In genomic region chr6:10403385-10404106, GRCh38 we compare ENCODE assay signal across 1 cellular context.
TF ChIP-seq lines count a peak whose summit lies in the region.

No MANE protein-coding gene starts in this region.

TF ChIP-seq in K562, 482 proteins besides CTCF, POLR2A, EP300 and RAD21 (continued from another document and continues in another):
- TF ChIP-seq, protein P1, sequence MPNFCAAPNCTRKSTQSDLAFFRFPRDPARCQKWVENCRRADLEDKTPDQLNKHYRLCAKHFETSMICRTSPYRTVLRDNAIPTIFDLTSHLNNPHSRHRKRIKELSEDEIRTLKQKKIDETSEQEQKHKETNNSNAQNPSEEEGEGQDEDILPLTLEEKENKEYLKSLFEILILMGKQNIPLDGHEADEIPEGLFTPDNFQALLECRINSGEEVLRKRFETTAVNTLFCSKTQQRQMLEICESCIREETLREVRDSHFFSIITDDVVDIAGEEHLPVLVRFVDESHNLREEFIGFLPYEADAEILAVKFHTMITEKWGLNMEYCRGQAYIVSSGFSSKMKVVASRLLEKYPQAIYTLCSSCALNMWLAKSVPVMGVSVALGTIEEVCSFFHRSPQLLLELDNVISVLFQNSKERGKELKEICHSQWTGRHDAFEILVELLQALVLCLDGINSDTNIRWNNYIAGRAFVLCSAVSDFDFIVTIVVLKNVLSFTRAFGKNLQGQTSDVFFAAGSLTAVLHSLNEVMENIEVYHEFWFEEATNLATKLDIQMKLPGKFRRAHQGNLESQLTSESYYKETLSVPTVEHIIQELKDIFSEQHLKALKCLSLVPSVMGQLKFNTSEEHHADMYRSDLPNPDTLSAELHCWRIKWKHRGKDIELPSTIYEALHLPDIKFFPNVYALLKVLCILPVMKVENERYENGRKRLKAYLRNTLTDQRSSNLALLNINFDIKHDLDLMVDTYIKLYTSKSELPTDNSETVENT (CRISPR knock-in tag; IDR thresholded peaks at IDR 0.05), result no peak
- TF ChIP-seq RBM34 (IDR thresholded peaks at IDR 0.05; ENCODE audit: borderline replicate concordance, insufficient read depth, low read length) (no peak), NFIX (CRISPR knock-in tag; IDR thresholded peaks at IDR 0.05; ENCODE audit: low read depth) (no peak), ILK (tag; IDR thresholded peaks at IDR 0.05; ENCODE audit: borderline replicate concordance, low read depth) (no peak), SETDB1 (IDR thresholded peaks at IDR 0.05; ENCODE audit: low read length) (no peak), ZNF282 (CRISPR knock-in tag; IDR thresholded peaks at IDR 0.05) (no peak), ZNF253 (CRISPR knock-in tag; conservative IDR thresholded peaks at IDR 0.05) (no peak), BRD9 (IDR thresholded peaks at IDR 0.05; ENCODE audit: low read depth, partially characterized antibody) (peak; percentile 98), RHOXF2B (CRISPR knock-in tag; conservative IDR thresholded peaks at IDR 0.05) (no peak), HNRNPLL (IDR thresholded peaks at IDR 0.05; ENCODE audit: low read depth, low read length, poor library complexity, severe bottlenecking) (no peak), NFE2 (IDR thresholded peaks at IDR 0.05; ENCODE audit: low read depth) (no peak), PHB2 (IDR thresholded peaks at IDR 0.05; ENCODE audit: low read depth) (no peak), ZNF75A (CRISPR knock-in tag; IDR thresholded peaks at IDR 0.05) (0 out of 2 replicates have a peak, but pooled peaks have one; percentile 28), WHSC1 (IDR thresholded peaks at IDR 0.05; ENCODE audit: low read length) (no peak), ASH1L (IDR thresholded peaks at IDR 0.05; ENCODE audit: borderline replicate concordance, low read depth, partially characterized antibody) (no peak), JUN (IDR thresholded peaks at IDR 0.05; ENCODE audit: borderline replicate concordance, low read depth, low read length) (no peak), JUN (CRISPR knock-in tag; IDR thresholded peaks at IDR 0.05; ENCODE audit: borderline replicate concordance) (no peak), DACH1 (IDR thresholded peaks at IDR 0.05; ENCODE audit: partially characterized antibody) (no peak), CBX3 (IDR thresholded peaks at IDR 0.05; ENCODE audit: borderline replicate concordance in 1 of 2, low read length in 2 of 2) (no peak), CBX2 (IDR thresholded peaks at IDR 0.05; ENCODE audit: insufficient read depth, low read length, poor library complexity, severe bottlenecking) (no peak), NR4A1 (CRISPR knock-in tag; IDR thresholded peaks at IDR 0.05) (no peak), NR4A1 (tag; IDR thresholded peaks at IDR 0.05) (no peak), MGA (IDR thresholded peaks at IDR 0.05) (no peak), HDAC1 (IDR thresholded peaks at IDR 0.05) (peak in 1 of 2 experiments; percentile 7; a peak in 1 of 4 replicates), SP2 (IDR thresholded peaks at IDR 0.05; ENCODE audit: extremely low read depth, low read depth, low read length, poor library complexity, severe bottlenecking) (no peak), SRSF3 (IDR thresholded peaks at IDR 0.05; ENCODE audit: insufficient read depth, low read length) (no peak), MYC (IDR thresholded peaks at IDR 0.05; ENCODE audit: low read depth, low read length) (no peak), MYC (CRISPR knock-in tag; IDR thresholded peaks at IDR 0.05; ENCODE audit: borderline replicate concordance, low read depth) (peak; percentile 49; the same call in 1 of the 2 replicates), PURB (CRISPR knock-in tag; IDR thresholded peaks at IDR 0.05; ENCODE audit: low read depth) (no peak), BRD4 (IDR thresholded peaks at IDR 0.05) (no peak), MBD1 (CRISPR knock-in tag; IDR thresholded peaks at IDR 0.05) (no peak), IRF9 (tag; IDR thresholded peaks at IDR 0.05) (no peak), ZNF655 (CRISPR knock-in tag; IDR thresholded peaks at IDR 0.05) (no peak), U2AF1 (optimal IDR thresholded peaks at IDR 0.05; ENCODE audit: low read depth, low read length) (no peak), NCOR1 (IDR thresholded peaks at IDR 0.05) (0 out of 2 replicates have a peak, but pooled peaks have one; percentile 22), KDM4B (IDR thresholded peaks at IDR 0.05; ENCODE audit: borderline replicate concordance in 2 of 2, low read depth in 1 of 2) (no peak), POLR2G (IDR thresholded peaks at IDR 0.05; ENCODE audit: low read depth, low read length) (no peak), ZNF384 (IDR thresholded peaks at IDR 0.05; ENCODE audit: low read depth, low read length) (no peak), ZNF764 (CRISPR knock-in tag; IDR thresholded peaks at IDR 0.05; ENCODE audit: low read depth) (no peak)
- TF ChIP-seq, protein P2, sequence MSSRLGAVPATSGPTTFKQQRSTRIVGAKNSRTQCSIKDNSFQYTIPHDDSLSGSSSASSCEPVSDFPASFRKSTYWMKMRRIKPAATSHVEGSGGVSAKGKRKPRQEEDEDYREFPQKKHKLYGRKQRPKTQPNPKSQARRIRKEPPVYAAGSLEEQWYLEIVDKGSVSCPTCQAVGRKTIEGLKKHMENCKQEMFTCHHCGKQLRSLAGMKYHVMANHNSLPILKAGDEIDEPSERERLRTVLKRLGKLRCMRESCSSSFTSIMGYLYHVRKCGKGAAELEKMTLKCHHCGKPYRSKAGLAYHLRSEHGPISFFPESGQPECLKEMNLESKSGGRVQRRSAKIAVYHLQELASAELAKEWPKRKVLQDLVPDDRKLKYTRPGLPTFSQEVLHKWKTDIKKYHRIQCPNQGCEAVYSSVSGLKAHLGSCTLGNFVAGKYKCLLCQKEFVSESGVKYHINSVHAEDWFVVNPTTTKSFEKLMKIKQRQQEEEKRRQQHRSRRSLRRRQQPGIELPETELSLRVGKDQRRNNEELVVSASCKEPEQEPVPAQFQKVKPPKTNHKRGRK (tag; IDR thresholded peaks at IDR 0.05), result no peak
- TF ChIP-seq, protein P3, sequence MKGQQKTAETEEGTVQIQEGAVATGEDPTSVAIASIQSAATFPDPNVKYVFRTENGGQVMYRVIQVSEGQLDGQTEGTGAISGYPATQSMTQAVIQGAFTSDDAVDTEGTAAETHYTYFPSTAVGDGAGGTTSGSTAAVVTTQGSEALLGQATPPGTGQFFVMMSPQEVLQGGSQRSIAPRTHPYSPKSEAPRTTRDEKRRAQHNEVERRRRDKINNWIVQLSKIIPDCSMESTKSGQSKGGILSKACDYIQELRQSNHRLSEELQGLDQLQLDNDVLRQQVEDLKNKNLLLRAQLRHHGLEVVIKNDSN (CRISPR knock-in tag; IDR thresholded peaks at IDR 0.05), result no peak
- TF ChIP-seq, protein P4, sequence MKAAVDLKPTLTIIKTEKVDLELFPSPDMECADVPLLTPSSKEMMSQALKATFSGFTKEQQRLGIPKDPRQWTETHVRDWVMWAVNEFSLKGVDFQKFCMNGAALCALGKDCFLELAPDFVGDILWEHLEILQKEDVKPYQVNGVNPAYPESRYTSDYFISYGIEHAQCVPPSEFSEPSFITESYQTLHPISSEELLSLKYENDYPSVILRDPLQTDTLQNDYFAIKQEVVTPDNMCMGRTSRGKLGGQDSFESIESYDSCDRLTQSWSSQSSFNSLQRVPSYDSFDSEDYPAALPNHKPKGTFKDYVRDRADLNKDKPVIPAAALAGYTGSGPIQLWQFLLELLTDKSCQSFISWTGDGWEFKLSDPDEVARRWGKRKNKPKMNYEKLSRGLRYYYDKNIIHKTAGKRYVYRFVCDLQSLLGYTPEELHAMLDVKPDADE (conservative IDR thresholded peaks at IDR 0.05; ENCODE audit: control insufficient read depth, low read depth, low read length), result no peak
